ENCODE assay signal across 15 cellular contexts in the genomic region with DNA sequence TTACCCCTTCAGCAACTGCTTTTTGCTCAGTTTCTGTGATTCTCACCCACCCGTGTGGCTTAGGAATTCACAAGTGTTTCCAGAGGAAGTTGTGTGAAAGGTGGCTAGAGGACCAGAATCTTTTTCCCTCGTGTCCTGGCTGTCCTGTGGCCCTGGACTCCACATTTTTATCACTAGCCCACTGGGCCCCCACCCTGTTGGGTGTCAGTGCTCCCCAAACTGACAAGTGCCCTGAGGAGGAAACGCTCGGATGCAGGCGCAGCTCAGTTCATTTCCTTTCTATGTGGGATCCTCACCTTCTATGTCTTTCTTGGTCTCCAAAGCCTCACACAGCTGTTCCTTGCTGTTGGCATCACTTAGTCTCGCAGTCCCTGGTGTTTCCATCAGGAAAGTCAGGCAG.
"Had no signal": no experiment of that assay in that cellular context is flagged by ENCODE, and none has a peak within 500 bp of the region (broad histone marks: within the 10 kb centered on the region; RNA-seq: fewer than 3 reads in every experiment).

No MANE protein-coding gene starts in this region.

- H3K27me3 ChIP-seq: adrenal gland, SJCRH30, stomach, thyroid gland had no signal

- H3K36me3 ChIP-seq: SJCRH30, thyroid gland had no signal

- H3K4me1 ChIP-seq: adrenal gland, SJCRH30, stomach, thyroid gland had no signal

- DNase-seq: activated naive CD4-positive, alpha-beta T cell treated with anti-CD3 and anti-CD28 coated beads, Interleukin-2, amount 50 U/mL, for 16 hours; central memory CD4-positive, alpha-beta T cell; erythroblast; hippocampal formation; mucosa of descending colon; RPMI8226; SJCRH30; stimulated activated CD4-positive, alpha-beta T cell treated with anti-CD3 and anti-CD28 coated beads, Interleukin-2, amount 100 ng/mL, for 48 hours; stomach; SW 1271; thyroid gland had no signal

- H3K4me3 ChIP-seq: adrenal gland, mucosa of descending colon, SJCRH30, stomach, thyroid gland had no signal

- H3K27ac Mint-ChIP-seq: dendritic cell treated with granulocyte-macrophage colony-stimulating factor and Interleukin-4, amounts not matched to agents 40 ng/mL and 50 ng/mL, for 4 days; natural killer cell; T-helper 2 cell treated with Interferon-gamma antibody and Interleukin-4, amounts not matched to agents 5 μg/mL and 100 μg/mL, for 36 hours had no signal

- H3K4me3 Mint-ChIP-seq: dendritic cell treated with granulocyte-macrophage colony-stimulating factor and Interleukin-4, amounts not matched to agents 40 ng/mL and 50 ng/mL, for 4 days; natural killer cell; T-helper 2 cell treated with Interferon-gamma antibody and Interleukin-4, amounts not matched to agents 5 μg/mL and 100 μg/mL, for 36 hours had no signal

- H3K27me3 Mint-ChIP-seq: dendritic cell treated with granulocyte-macrophage colony-stimulating factor and Interleukin-4, amounts not matched to agents 40 ng/mL and 50 ng/mL, for 4 days had no signal

- H3K9me3 ChIP-seq: adrenal gland, mucosa of descending colon, SJCRH30, stomach, thyroid gland had no signal

- H3K36me3 Mint-ChIP-seq: natural killer cell had no signal

- H3K27ac ChIP-seq: SJCRH30, stomach, thyroid gland had no signal

- H3K4me1 Mint-ChIP-seq: natural killer cell had no signal

- H3K9me3 Mint-ChIP-seq: dendritic cell treated with granulocyte-macrophage colony-stimulating factor and Interleukin-4, amounts not matched to agents 40 ng/mL and 50 ng/mL, for 4 days; natural killer cell; T-helper 2 cell treated with Interferon-gamma antibody and Interleukin-4, amounts not matched to agents 5 μg/mL and 100 μg/mL, for 36 hours had no signal
